In genomic region chr7:143407296-143408246, GRCh38 we compare ENCODE assay signal across 9 cellular contexts.
DNase-seq lines count a peak whose midpoint lies in the region; ATAC-seq lines count a peak whose summit lies in the region.
"Had no signal": no experiment of that assay in that cellular context is flagged by ENCODE, and none has a peak within 500 bp of the region (broad histone marks: within the 10 kb centered on the region; RNA-seq: fewer than 3 reads in every experiment).

No MANE protein-coding gene starts in this region.

- H3K9me3 Mint-ChIP-seq in stimulated activated naive CD8-positive, alpha-beta T cell treated with anti-CD3 and anti-CD28 coated beads, Interleukin-15, amount 100 ng/mL, for 72 hours: no peaks in the 10 kb centered on the region

- peak overlapping the region; percentile 84 to 91 for H3K4me3 Mint-ChIP-seq in stimulated activated naive CD8-positive, alpha-beta T cell treated with anti-CD3 and anti-CD28 coated beads, Interleukin-15, amount 100 ng/mL, for 72 hours

- H3K27me3 Mint-ChIP-seq in stimulated activated naive CD8-positive, alpha-beta T cell treated with anti-CD3 and anti-CD28 coated beads, Interleukin-15, amount 100 ng/mL, for 72 hours: no peaks in the 10 kb centered on the region

- H3K27ac Mint-ChIP-seq in stimulated activated naive CD8-positive, alpha-beta T cell treated with anti-CD3 and anti-CD28 coated beads, Interleukin-15, amount 100 ng/mL, for 72 hours: peak overlapping the region; percentile 8 to 86

- peak; percentile 79 for ATAC-seq in stimulated activated naive CD8-positive, alpha-beta T cell treated with anti-CD3 and anti-CD28 coated beads, Interleukin-15, amount 100 ng/mL, for 72 hours
- no peak for ATAC-seq in GM19395 (IDR thresholded peaks at IDR 0.05; ENCODE audit: unreplicated experiment)
- no peak for ATAC-seq in HG03520 (IDR thresholded peaks at IDR 0.05; ENCODE audit: unreplicated experiment)

- DNase-seq in NOMO-1 (lab: John Stamatoyannopoulos, UW; ENCODE audit: unreplicated experiment in 2 of 2) (peak; percentile 13 to 22), NOMO-1 treated with DMSO at 0.1 percent for 48 hours (lab: John Stamatoyannopoulos, UW; ENCODE audit: unreplicated experiment) (no peak), islet precursor cell (peak; percentile 62)
- peak; percentile 42 for DNase-seq in activated CD8-positive, alpha-beta memory T cell treated with anti-CD3 and anti-CD28 coated beads, Interleukin-2, amount 50 U/mL, for 4 hours
- peak; percentile 50 to 51 for DNase-seq in stimulated activated naive CD8-positive, alpha-beta T cell treated with anti-CD3 and anti-CD28 coated beads, Interleukin-15, amount 100 ng/mL, for 72 hours
- DNase-seq in stimulated activated CD4-positive, alpha-beta T cell treated with anti-CD3 and anti-CD28 coated beads, Interleukin-4, amount 100 ng/mL, for 24 hours: no peak
- DNase-seq: 8988T had no signal

- H3K4me1 Mint-ChIP-seq in stimulated activated naive CD8-positive, alpha-beta T cell treated with anti-CD3 and anti-CD28 coated beads, Interleukin-15, amount 100 ng/mL, for 72 hours: peaks cover 84% of the 10 kb centered on the region

Comparison
In these comparisons a context has a peak if more than half of its experiments do, and no peak if none do; other contexts are left out.
1. DNase-seq: peak in NOMO-1 (2 of 2), activated CD8-positive, alpha-beta memory T cell treated with anti-CD3 and anti-CD28 coated beads, Interleukin-2, amount 50 U/mL, for 4 hours (single experiment), islet precursor cell (single experiment) and stimulated activated naive CD8-positive, alpha-beta T cell treated with anti-CD3 and anti-CD28 coated beads, Interleukin-15, amount 100 ng/mL, for 72 hours (2 of 2); none in NOMO-1 treated with DMSO at 0.1 percent for 48 hours (single experiment) and stimulated activated CD4-positive, alpha-beta T cell treated with anti-CD3 and anti-CD28 coated beads, Interleukin-4, amount 100 ng/mL, for 24 hours (single experiment).